ENCODE assay signal across 8 cellular contexts in the genomic region with DNA sequence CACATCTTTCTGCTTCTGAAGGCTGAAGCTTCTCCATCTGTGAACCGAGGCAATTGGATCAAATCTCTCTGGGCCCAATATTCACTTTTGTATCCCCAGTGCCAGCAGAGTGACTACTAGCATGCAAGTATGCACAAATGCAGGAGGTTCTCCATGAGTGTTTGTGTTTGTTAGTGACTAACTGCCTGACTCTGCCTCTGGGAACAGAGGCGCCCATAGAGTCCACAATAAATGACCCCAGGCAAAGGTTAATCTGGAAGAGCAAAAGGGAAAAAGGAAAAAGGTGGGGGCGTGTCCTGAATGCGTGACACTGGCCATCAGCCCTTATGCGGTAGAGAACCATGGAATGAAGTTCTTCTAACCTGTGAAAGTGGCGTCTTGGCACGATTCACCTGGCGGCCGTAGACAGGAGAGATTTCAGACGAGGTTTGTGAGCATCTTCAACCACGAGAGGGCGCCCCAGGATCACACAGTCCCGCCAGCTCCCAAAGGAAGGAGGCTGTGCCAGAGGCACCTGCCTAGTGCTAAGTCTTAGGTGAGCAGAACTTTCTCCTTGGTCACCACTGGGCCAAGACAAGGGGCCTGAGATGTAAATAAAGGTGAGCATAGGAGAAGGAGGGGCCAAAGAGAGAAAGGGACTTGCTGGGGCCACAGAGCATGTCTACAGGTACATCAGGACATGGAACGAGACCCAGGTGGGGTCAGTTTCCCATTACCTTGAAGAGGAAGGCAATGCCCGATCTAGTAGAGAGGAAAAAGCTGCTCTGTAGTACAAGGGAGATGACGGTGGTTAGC. TPM values are rescaled to one million over a fixed set of nuclear protein-coding genes. Genes with fewer than 3 reads are reported as not detected.
DNase-seq lines count a peak whose midpoint lies in the region; ATAC-seq and TF ChIP-seq lines count a peak whose summit lies in the region.

No MANE protein-coding gene starts in this region.

- H3K79me2 ChIP-seq in OCI-LY1 (ENCODE audit: insufficient read depth, low read length) = no peaks in the 10 kb centered on the region

- CTCF ChIA-PET in naive thymus-derived CD4-positive, alpha-beta T cell (lab: Charles Lee) = interaction anchor here (1.1 to 9.6 kb wide), 8 partner anchors 10 to 396 kb away, joined by 3 to 211 read pairs (median 5); no protein-coding TSS in a partner anchor

- no peaks in the 10 kb centered on the region for H3K36me3 ChIP-seq in OCI-LY1 (ENCODE audit: insufficient read depth, low read length)
- H3K36me3 ChIP-seq in esophagus squamous epithelium = no peaks in the 10 kb centered on the region
- no peaks in the 10 kb centered on the region for H3K36me3 ChIP-seq in naive thymus-derived CD4-positive, alpha-beta T cell (ENCODE audit: control insufficient read depth in 2 of 3, insufficient read depth in 3 of 3, low read length in 3 of 3)

- H3K4me2 ChIP-seq in OCI-LY1 (ENCODE audit: low read length) = no peak overlapping the region

- H3K4me3 Mint-ChIP-seq in naive thymus-derived CD4-positive, alpha-beta T cell = peak overlapping the region in 2 of 10 donors; percentile 4 to 46
- peak overlapping the region; percentile 28 for H3K4me3 Mint-ChIP-seq in stimulated activated memory B cell treated with anti-CD40 and anti-IgM and Interleukin-4, amounts not matched to agents 10 μg/mL and 1 μg/mL and 100 μg/mL, for 72 hours

- DNase-seq in DMS53 treated with DMSO at 0.1 percent for 48 hours (lab: John Stamatoyannopoulos, UW; ENCODE audit: unreplicated experiment) = peak; percentile 65
- peak; percentile 71 for DNase-seq in HuH-7 (ENCODE audit: low spot score)
- peak; percentile 96 for DNase-seq in activated CD8-positive, alpha-beta memory T cell treated with anti-CD3 and anti-CD28 coated beads, Interleukin-2, amount 50 U/mL, for 48 hours
- peak; percentile 12 for DNase-seq in esophagus squamous epithelium (lab: John Stamatoyannopoulos, UW)
- DNase-seq in naive thymus-derived CD4-positive, alpha-beta T cell = peak; percentile 65 to 86 (median 77)

- H3K36me3 Mint-ChIP-seq in naive thymus-derived CD4-positive, alpha-beta T cell = no peaks in the 10 kb centered on the region
- no peaks in the 10 kb centered on the region for H3K36me3 Mint-ChIP-seq in stimulated activated memory B cell treated with anti-CD40 and anti-IgM and Interleukin-4, amounts not matched to agents 10 μg/mL and 1 μg/mL and 100 μg/mL, for 72 hours

- WGBS in esophagus squamous epithelium, 2 donors = 17 to 19% methylated on average over 13 to 16 of the region's 16 CpGs

- peak overlapping the region in 1 of 9 donors; percentile 57 for H3K27ac Mint-ChIP-seq in naive thymus-derived CD4-positive, alpha-beta T cell
- H3K27ac Mint-ChIP-seq in stimulated activated memory B cell treated with anti-CD40 and anti-IgM and Interleukin-4, amounts not matched to agents 10 μg/mL and 1 μg/mL and 100 μg/mL, for 72 hours = peak overlapping the region; percentile 77

- TF ChIP-seq POLR2A in esophagus squamous epithelium (IDR thresholded peaks at IDR 0.05) = no peak

- no peaks in the 10 kb centered on the region for H3K9me3 ChIP-seq in OCI-LY1 (ENCODE audit: low read length)
- H3K9me3 ChIP-seq in esophagus squamous epithelium = no peaks in the 10 kb centered on the region
- no peaks in the 10 kb centered on the region for H3K9me3 ChIP-seq in naive thymus-derived CD4-positive, alpha-beta T cell (ENCODE audit: control insufficient read depth in 2 of 3, low read length in 3 of 3)

- H3K4me1 Mint-ChIP-seq in naive thymus-derived CD4-positive, alpha-beta T cell = peaks cover 8 to 12% (median 10%) of the 10 kb centered on the region in 7 donors
- H3K4me1 Mint-ChIP-seq in stimulated activated memory B cell treated with anti-CD40 and anti-IgM and Interleukin-4, amounts not matched to agents 10 μg/mL and 1 μg/mL and 100 μg/mL, for 72 hours = peaks cover 29% of the 10 kb centered on the region

- H3K27me3 ChIP-seq in OCI-LY1 (ENCODE audit: insufficient read depth, low read length) (no peaks in the 10 kb centered on the region), esophagus squamous epithelium (no peaks in the 10 kb centered on the region)
- no peaks in the 10 kb centered on the region for H3K27me3 ChIP-seq in naive thymus-derived CD4-positive, alpha-beta T cell (ENCODE audit: control insufficient read depth in 2 of 2, insufficient read depth in 2 of 2, low read length in 2 of 2)

- H3K4me3 ChIP-seq in OCI-LY1 (ENCODE audit: low read depth, low read length, poor library complexity, severe bottlenecking) = no peak overlapping the region
- H3K4me3 ChIP-seq in esophagus squamous epithelium = no peak overlapping the region
- H3K4me3 ChIP-seq in naive thymus-derived CD4-positive, alpha-beta T cell (ENCODE audit: low read length) = no peak overlapping the region

- H3K4me1 ChIP-seq in OCI-LY1 (ENCODE audit: insufficient read depth, low read length, severe bottlenecking) (no peaks in the 10 kb centered on the region), esophagus squamous epithelium (peaks cover 0 to 14% (median 3%) of the 10 kb centered on the region in 3 donors)
- no peaks in the 10 kb centered on the region for H3K4me1 ChIP-seq in naive thymus-derived CD4-positive, alpha-beta T cell (ENCODE audit: control insufficient read depth in 2 of 2, insufficient read depth in 2 of 2, low read length in 2 of 2)

- H4K20me1 ChIP-seq in OCI-LY1 (ENCODE audit: insufficient read depth, low read length) = no peaks in the 10 kb centered on the region

- peaks cover 0 to under 1% (median 0%) of the 10 kb centered on the region in 11 donors for H3K9me3 Mint-ChIP-seq in naive thymus-derived CD4-positive, alpha-beta T cell
- H3K9me3 Mint-ChIP-seq in stimulated activated memory B cell treated with anti-CD40 and anti-IgM and Interleukin-4, amounts not matched to agents 10 μg/mL and 1 μg/mL and 100 μg/mL, for 72 hours = no peaks in the 10 kb centered on the region

- H3K9me2 ChIP-seq in OCI-LY1 (ENCODE audit: low read depth, low read length) = no peaks in the 10 kb centered on the region

- H3K9ac ChIP-seq in OCI-LY1 (ENCODE audit: low read length) = no peak overlapping the region

- TF ChIP-seq CTCF in OCI-LY1 (IDR thresholded peaks at IDR 0.05; ENCODE audit: low read length) (peak; percentile 96), esophagus squamous epithelium (IDR thresholded peaks at IDR 0.05) (peak; percentile 87 to 96 (median 94))

- POLR2A ChIA-PET in naive thymus-derived CD4-positive, alpha-beta T cell (lab: Charles Lee) = interaction anchor here (0.9 kb wide), 1 partner anchor 164 kb away, joined by 3 read pairs; no protein-coding TSS in a partner anchor

- no peak overlapping the region for H2AFZ ChIP-seq in OCI-LY1 (ENCODE audit: low read length)

- no peak overlapping the region for H3K27ac ChIP-seq in OCI-LY1 (ENCODE audit: low read depth, low read length, poor library complexity, severe bottlenecking)
- no peak overlapping the region for H3K27ac ChIP-seq in esophagus squamous epithelium
- no peak overlapping the region for H3K27ac ChIP-seq in naive thymus-derived CD4-positive, alpha-beta T cell (ENCODE audit: low read depth, low read length)

- intact Hi-C loops in esophagus squamous epithelium (cut with DNase I) = no loop called here
- intact Hi-C loops in naive thymus-derived CD4-positive, alpha-beta T cell (cut with micrococcal nuclease) = loop anchor here (1.0 to 5.0 kb wide), 7 partner anchors 79 to 571 kb away; partner anchors contain the start of gene RNU5B-1 (in 1 of the 2)

- peaks cover 0 to 5% (median 4%) of the 10 kb centered on the region in 5 donors for H3K27me3 Mint-ChIP-seq in naive thymus-derived CD4-positive, alpha-beta T cell
- no peaks in the 10 kb centered on the region for H3K27me3 Mint-ChIP-seq in stimulated activated memory B cell treated with anti-CD40 and anti-IgM and Interleukin-4, amounts not matched to agents 10 μg/mL and 1 μg/mL and 100 μg/mL, for 72 hours

- H3F3A ChIP-seq in OCI-LY1 (ENCODE audit: insufficient read depth, low read length) = no peaks in the 10 kb centered on the region

- ATAC-seq in naive thymus-derived CD4-positive, alpha-beta T cell = peak; percentile 87
- peak; percentile 78 for ATAC-seq in stimulated activated memory B cell treated with anti-CD40 and anti-IgM and Interleukin-4, amounts not matched to agents 10 μg/mL and 1 μg/mL and 100 μg/mL, for 72 hours
- no peak for ATAC-seq in HG02840 (IDR thresholded peaks at IDR 0.05; ENCODE audit: low FRiP score, unreplicated experiment)

RNA-seq across cellular contexts. Expression of gene RBPMS2, which starts 44.2 kb away (rescaled TPM):
- 1 to 10 TPM in 2 of 4 donors, under 1 TPM in 1, not detected in 1; 0.75 to 5.0 (median 1.3) TPM for total RNA-seq in esophagus squamous epithelium
- total RNA-seq in naive thymus-derived CD4-positive, alpha-beta T cell = 1 to 10 TPM in 1 of 5 experiments, not detected in 4; 1.2 TPM
- polyA plus RNA-seq in naive thymus-derived CD4-positive, alpha-beta T cell = not detected

Comparison
In these comparisons a context has a peak if more than half of its experiments do, and no peak if none do; other contexts are left out.
1. DNase-seq: peak in every context shown above with its lines; median percentile 96 in activated CD8-positive, alpha-beta memory T cell treated with anti-CD3 and anti-CD28 coated beads, Interleukin-2, amount 50 U/mL, for 48 hours; 77 in naive thymus-derived CD4-positive, alpha-beta T cell; 71 in HuH-7; 65 in DMS53 treated with DMSO at 0.1 percent for 48 hours; 12 in esophagus squamous epithelium.